1 cellular context compared by ENCODE assay signal in the genomic region with DNA sequence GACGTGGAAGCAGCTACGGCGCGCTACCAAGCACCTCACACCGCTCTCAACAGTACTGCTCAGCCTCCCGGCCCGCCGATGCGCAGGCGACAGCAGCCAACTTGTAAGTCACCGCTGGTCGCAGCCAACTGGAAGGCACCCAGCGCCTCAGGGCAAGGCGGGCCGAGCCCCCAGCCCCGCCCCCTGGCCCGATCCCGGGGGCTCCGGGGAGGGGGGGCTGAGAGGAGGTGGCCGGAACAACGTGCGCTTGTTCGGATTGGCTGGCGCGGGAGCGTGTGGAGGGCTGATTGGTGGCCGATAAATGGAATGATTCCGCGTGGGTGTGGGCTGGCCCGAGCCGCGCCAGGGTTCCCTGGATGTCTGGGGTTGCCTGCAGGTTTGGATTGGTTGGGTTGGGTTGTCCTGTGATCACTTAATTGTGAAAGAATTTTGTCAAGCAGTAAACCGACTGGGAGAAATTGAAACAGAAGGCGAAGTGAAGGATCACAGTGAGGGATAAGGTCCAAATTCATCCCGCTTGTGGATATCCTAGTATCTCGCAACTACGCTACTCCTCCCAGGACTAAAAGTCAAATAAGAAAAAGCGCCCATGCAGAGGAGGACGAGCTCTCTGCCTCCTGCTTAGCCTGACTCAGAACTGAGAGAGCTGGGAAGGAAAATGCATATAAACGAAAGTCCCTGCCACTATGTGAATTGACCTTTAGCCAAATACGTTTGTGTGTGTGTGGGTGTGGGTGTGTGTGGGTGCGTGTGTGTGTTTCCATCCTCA.
TF ChIP-seq lines count a peak whose summit lies in the region.

A gene with protein sequence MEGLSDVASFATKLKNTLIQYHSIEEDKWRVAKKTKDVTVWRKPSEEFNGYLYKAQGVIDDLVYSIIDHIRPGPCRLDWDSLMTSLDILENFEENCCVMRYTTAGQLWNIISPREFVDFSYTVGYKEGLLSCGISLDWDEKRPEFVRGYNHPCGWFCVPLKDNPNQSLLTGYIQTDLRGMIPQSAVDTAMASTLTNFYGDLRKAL (minus strand): TSS at position 130 of the 769 bp plus-strand sequence. CDS start 5,102 bp downstream, outside the sequence.

TF ChIP-seq in HepG2, 621 proteins besides CTCF, POLR2A, EP300 and RAD21 (continued from another document and continues in another):
- TF ChIP-seq, protein P1, sequence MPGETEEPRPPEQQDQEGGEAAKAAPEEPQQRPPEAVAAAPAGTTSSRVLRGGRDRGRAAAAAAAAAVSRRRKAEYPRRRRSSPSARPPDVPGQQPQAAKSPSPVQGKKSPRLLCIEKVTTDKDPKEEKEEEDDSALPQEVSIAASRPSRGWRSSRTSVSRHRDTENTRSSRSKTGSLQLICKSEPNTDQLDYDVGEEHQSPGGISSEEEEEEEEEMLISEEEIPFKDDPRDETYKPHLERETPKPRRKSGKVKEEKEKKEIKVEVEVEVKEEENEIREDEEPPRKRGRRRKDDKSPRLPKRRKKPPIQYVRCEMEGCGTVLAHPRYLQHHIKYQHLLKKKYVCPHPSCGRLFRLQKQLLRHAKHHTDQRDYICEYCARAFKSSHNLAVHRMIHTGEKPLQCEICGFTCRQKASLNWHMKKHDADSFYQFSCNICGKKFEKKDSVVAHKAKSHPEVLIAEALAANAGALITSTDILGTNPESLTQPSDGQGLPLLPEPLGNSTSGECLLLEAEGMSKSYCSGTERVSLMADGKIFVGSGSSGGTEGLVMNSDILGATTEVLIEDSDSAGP (CRISPR knock-in tag; IDR thresholded peaks at IDR 0.05; ENCODE audit: borderline replicate concordance) = peak; percentile 92
- TF ChIP-seq ZNF530 (CRISPR knock-in tag; IDR thresholded peaks at IDR 0.05; ENCODE audit: low read depth) (no peak), MTA1 (CRISPR knock-in tag; IDR thresholded peaks at IDR 0.05; ENCODE audit: borderline replicate concordance) (no peak), THAP11 (CRISPR knock-in tag; IDR thresholded peaks at IDR 0.05) (no peak; the same call in none of the 2 replicates), SATB2 (CRISPR knock-in tag; IDR thresholded peaks at IDR 0.05) (peak; percentile 42; the same call in 1 of the 2 replicates), SOX13 (IDR thresholded peaks at IDR 0.05) (no peak; the same call in 1 of the 2 replicates), SOX13 (CRISPR knock-in tag; conservative IDR thresholded peaks at IDR 0.05 in 1 of 2, IDR thresholded peaks at IDR 0.05 in 1 of 2) (peak in 1 of 2 experiments; percentile 37; a peak in 1 of 4 replicates), ZNF441 (CRISPR knock-in tag; IDR thresholded peaks at IDR 0.05; ENCODE audit: borderline replicate concordance) (peak; percentile 40; the same call in 1 of the 2 replicates), ZNF546 (CRISPR knock-in tag; conservative IDR thresholded peaks at IDR 0.05) (0 out of 2 replicates have a peak, but pooled peaks have one; percentile 55), GATAD1 (CRISPR knock-in tag; IDR thresholded peaks at IDR 0.05) (peak; percentile 77), ZNF891 (CRISPR knock-in tag; IDR thresholded peaks at IDR 0.05) (no peak; the same call in 1 of the 2 replicates), PHF8 (CRISPR knock-in tag; IDR thresholded peaks at IDR 0.05) (peak; percentile 95), ZNF563 (CRISPR knock-in tag; IDR thresholded peaks at IDR 0.05) (0 out of 2 replicates have a peak, but pooled peaks have one; percentile 23), TBP (CRISPR knock-in tag; IDR thresholded peaks at IDR 0.05) (0 out of 2 replicates have a peak, but pooled peaks have one; percentile 69), ASH2L (IDR thresholded peaks at IDR 0.05; ENCODE audit: insufficient read length, low read depth, low read length) (peak; percentile 69), SAP130 (CRISPR knock-in tag; IDR thresholded peaks at IDR 0.05; ENCODE audit: low read depth) (peak; percentile 95), ZNF331 (CRISPR knock-in tag; IDR thresholded peaks at IDR 0.05) (peak; percentile 80), KMT2A (CRISPR knock-in tag; IDR thresholded peaks at IDR 0.05) (peak; percentile 94; the same call in 1 of the 2 replicates), KDM4B (CRISPR knock-in tag; IDR thresholded peaks at IDR 0.05) (no peak; the same call in 1 of the 2 replicates), TBX2 (CRISPR knock-in tag; IDR thresholded peaks at IDR 0.05; ENCODE audit: borderline replicate concordance) (peak; percentile 78; the same call in 1 of the 2 replicates), ZNF382 (CRISPR knock-in tag; IDR thresholded peaks at IDR 0.05; ENCODE audit: borderline replicate concordance) (no peak), RFXANK (CRISPR knock-in tag; IDR thresholded peaks at IDR 0.05) (peak; percentile 29; the same call in 1 of the 2 replicates), RAD51 (IDR thresholded peaks at IDR 0.05; ENCODE audit: borderline replicate concordance) (no peak), SOX6 (IDR thresholded peaks at IDR 0.05) (no peak), SOX6 (CRISPR knock-in tag; IDR thresholded peaks at IDR 0.05) (peak; percentile 46; the same call in 1 of the 2 replicates), MEIS1 (CRISPR knock-in tag; IDR thresholded peaks at IDR 0.05; ENCODE audit: borderline replicate concordance) (no peak), ZNF274 (CRISPR knock-in tag; IDR thresholded peaks at IDR 0.05) (peak; percentile 12; the same call in 1 of the 2 replicates), FOXM1 (CRISPR knock-in tag; IDR thresholded peaks at IDR 0.05) (no peak), NBN (conservative IDR thresholded peaks at IDR 0.05) (no peak), PLRG1 (conservative IDR thresholded peaks at IDR 0.05) (no peak), ZNF614 (CRISPR knock-in tag; IDR thresholded peaks at IDR 0.05; ENCODE audit: borderline replicate concordance) (peak; percentile 73), ZFP41 (CRISPR knock-in tag; IDR thresholded peaks at IDR 0.05; ENCODE audit: borderline replicate concordance) (0 out of 2 replicates have a peak, but pooled peaks have one; percentile 40), FOXK1 (CRISPR knock-in tag; IDR thresholded peaks at IDR 0.05; ENCODE audit: borderline replicate concordance, low read depth) (peak; percentile 56; the same call in 1 of the 2 replicates), FOXJ3 (CRISPR knock-in tag; IDR thresholded peaks at IDR 0.05; ENCODE audit: borderline replicate concordance) (peak; percentile 69; the same call in 1 of the 2 replicates), BRD4 (CRISPR knock-in tag; IDR thresholded peaks at IDR 0.05) (peak; percentile 96)
- TF ChIP-seq, protein P2, sequence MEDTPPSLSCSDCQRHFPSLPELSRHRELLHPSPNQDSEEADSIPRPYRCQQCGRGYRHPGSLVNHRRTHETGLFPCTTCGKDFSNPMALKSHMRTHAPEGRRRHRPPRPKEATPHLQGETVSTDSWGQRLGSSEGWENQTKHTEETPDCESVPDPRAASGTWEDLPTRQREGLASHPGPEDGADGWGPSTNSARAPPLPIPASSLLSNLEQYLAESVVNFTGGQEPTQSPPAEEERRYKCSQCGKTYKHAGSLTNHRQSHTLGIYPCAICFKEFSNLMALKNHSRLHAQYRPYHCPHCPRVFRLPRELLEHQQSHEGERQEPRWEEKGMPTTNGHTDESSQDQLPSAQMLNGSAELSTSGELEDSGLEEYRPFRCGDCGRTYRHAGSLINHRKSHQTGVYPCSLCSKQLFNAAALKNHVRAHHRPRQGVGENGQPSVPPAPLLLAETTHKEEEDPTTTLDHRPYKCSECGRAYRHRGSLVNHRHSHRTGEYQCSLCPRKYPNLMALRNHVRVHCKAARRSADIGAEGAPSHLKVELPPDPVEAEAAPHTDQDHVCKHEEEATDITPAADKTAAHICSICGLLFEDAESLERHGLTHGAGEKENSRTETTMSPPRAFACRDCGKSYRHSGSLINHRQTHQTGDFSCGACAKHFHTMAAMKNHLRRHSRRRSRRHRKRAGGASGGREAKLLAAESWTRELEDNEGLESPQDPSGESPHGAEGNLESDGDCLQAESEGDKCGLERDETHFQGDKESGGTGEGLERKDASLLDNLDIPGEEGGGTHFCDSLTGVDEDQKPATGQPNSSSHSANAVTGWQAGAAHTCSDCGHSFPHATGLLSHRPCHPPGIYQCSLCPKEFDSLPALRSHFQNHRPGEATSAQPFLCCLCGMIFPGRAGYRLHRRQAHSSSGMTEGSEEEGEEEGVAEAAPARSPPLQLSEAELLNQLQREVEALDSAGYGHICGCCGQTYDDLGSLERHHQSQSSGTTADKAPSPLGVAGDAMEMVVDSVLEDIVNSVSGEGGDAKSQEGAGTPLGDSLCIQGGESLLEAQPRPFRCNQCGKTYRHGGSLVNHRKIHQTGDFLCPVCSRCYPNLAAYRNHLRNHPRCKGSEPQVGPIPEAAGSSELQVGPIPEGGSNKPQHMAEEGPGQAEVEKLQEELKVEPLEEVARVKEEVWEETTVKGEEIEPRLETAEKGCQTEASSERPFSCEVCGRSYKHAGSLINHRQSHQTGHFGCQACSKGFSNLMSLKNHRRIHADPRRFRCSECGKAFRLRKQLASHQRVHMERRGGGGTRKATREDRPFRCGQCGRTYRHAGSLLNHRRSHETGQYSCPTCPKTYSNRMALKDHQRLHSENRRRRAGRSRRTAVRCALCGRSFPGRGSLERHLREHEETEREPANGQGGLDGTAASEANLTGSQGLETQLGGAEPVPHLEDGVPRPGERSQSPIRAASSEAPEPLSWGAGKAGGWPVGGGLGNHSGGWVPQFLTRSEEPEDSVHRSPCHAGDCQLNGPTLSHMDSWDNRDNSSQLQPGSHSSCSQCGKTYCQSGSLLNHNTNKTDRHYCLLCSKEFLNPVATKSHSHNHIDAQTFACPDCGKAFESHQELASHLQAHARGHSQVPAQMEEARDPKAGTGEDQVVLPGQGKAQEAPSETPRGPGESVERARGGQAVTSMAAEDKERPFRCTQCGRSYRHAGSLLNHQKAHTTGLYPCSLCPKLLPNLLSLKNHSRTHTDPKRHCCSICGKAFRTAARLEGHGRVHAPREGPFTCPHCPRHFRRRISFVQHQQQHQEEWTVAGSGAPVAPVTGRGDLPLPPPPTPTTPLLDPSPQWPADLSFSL (CRISPR knock-in tag; IDR thresholded peaks at IDR 0.05) = peak; percentile 92
- TF ChIP-seq, protein P3, sequence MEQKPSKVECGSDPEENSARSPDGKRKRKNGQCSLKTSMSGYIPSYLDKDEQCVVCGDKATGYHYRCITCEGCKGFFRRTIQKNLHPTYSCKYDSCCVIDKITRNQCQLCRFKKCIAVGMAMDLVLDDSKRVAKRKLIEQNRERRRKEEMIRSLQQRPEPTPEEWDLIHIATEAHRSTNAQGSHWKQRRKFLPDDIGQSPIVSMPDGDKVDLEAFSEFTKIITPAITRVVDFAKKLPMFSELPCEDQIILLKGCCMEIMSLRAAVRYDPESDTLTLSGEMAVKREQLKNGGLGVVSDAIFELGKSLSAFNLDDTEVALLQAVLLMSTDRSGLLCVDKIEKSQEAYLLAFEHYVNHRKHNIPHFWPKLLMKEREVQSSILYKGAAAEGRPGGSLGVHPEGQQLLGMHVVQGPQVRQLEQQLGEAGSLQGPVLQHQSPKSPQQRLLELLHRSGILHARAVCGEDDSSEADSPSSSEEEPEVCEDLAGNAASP (CRISPR knock-in tag; IDR thresholded peaks at IDR 0.05; ENCODE audit: borderline replicate concordance) = peak; percentile 77
- TF ChIP-seq, protein P4, sequence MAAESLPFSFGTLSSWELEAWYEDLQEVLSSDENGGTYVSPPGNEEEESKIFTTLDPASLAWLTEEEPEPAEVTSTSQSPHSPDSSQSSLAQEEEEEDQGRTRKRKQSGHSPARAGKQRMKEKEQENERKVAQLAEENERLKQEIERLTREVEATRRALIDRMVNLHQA (CRISPR knock-in tag; IDR thresholded peaks at IDR 0.05) = no peak
- TF ChIP-seq, protein P5, sequence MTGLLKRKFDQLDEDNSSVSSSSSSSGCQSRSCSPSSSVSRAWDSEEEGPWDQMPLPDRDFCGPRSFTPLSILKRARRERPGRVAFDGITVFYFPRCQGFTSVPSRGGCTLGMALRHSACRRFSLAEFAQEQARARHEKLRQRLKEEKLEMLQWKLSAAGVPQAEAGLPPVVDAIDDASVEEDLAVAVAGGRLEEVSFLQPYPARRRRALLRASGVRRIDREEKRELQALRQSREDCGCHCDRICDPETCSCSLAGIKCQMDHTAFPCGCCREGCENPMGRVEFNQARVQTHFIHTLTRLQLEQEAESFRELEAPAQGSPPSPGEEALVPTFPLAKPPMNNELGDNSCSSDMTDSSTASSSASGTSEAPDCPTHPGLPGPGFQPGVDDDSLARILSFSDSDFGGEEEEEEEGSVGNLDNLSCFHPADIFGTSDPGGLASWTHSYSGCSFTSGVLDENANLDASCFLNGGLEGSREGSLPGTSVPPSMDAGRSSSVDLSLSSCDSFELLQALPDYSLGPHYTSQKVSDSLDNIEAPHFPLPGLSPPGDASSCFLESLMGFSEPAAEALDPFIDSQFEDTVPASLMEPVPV (CRISPR knock-in tag; IDR thresholded peaks at IDR 0.05) = 0 out of 2 replicates have a peak, but pooled peaks have one; percentile 29
- TF ChIP-seq, protein P6, sequence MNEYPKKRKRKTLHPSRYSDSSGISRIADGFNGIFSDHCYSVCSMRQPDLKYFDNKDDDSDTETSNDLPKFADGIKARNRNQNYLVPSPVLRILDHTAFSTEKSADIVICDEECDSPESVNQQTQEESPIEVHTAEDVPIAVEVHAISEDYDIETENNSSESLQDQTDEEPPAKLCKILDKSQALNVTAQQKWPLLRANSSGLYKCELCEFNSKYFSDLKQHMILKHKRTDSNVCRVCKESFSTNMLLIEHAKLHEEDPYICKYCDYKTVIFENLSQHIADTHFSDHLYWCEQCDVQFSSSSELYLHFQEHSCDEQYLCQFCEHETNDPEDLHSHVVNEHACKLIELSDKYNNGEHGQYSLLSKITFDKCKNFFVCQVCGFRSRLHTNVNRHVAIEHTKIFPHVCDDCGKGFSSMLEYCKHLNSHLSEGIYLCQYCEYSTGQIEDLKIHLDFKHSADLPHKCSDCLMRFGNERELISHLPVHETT (CRISPR knock-in tag; conservative IDR thresholded peaks at IDR 0.05) = no peak; the same call in 1 of the 2 replicates
- TF ChIP-seq, protein P7, sequence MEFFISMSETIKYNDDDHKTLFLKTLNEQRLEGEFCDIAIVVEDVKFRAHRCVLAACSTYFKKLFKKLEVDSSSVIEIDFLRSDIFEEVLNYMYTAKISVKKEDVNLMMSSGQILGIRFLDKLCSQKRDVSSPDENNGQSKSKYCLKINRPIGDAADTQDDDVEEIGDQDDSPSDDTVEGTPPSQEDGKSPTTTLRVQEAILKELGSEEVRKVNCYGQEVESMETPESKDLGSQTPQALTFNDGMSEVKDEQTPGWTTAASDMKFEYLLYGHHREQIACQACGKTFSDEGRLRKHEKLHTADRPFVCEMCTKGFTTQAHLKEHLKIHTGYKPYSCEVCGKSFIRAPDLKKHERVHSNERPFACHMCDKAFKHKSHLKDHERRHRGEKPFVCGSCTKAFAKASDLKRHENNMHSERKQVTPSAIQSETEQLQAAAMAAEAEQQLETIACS (CRISPR knock-in tag; IDR thresholded peaks at IDR 0.05) = no peak
- TF ChIP-seq, protein P8, sequence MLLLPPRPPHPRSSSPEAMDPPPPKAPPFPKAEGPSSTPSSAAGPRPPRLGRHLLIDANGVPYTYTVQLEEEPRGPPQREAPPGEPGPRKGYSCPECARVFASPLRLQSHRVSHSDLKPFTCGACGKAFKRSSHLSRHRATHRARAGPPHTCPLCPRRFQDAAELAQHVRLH (CRISPR knock-in tag; IDR thresholded peaks at IDR 0.05; ENCODE audit: borderline replicate concordance, low read depth) = peak; percentile 69
- TF ChIP-seq, protein P9, sequence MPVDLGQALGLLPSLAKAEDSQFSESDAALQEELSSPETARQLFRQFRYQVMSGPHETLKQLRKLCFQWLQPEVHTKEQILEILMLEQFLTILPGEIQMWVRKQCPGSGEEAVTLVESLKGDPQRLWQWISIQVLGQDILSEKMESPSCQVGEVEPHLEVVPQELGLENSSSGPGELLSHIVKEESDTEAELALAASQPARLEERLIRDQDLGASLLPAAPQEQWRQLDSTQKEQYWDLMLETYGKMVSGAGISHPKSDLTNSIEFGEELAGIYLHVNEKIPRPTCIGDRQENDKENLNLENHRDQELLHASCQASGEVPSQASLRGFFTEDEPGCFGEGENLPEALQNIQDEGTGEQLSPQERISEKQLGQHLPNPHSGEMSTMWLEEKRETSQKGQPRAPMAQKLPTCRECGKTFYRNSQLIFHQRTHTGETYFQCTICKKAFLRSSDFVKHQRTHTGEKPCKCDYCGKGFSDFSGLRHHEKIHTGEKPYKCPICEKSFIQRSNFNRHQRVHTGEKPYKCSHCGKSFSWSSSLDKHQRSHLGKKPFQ (CRISPR knock-in tag; IDR thresholded peaks at IDR 0.05; ENCODE audit: insufficient replicate concordance) = peak; percentile 47
